7 cellular contexts compared by ENCODE assay signal in genomic region chr20:32761831-32762753, GRCh38. TPM values are rescaled to one million over a fixed set of nuclear protein-coding genes. Genes with fewer than 3 reads are reported as not detected.
DNase-seq lines count a peak whose midpoint lies in the region; ATAC-seq, FAIRE-seq and TF ChIP-seq lines count a peak whose summit lies in the region.

TSS of gene DNMT3B (plus strand) at chr20:32762385. CDS start at chr20:32780324, 17,939 bp downstream.

- H3K4me2 ChIP-seq in HepG2 (ENCODE audit: low read depth, low read length): peak within 1 kb of the TSS; percentile 98

- peaks cover 61% of the 10 kb centered on the region for H3K4me1 ChIP-seq in HepG2 (ENCODE audit: insufficient read depth, low read length)

- intact Hi-C loops in HepG2 (cut with micrococcal nuclease; ENCODE audit: unreplicated experiment): loop anchor here (1.0 to 5.0 kb wide), 3 partner anchors 19 to 90 kb away; partner anchors contain the start of genes C20orf203 and COMMD7

- peak within 1 kb of the TSS; percentile 75 for H3K9ac ChIP-seq in HepG2 (ENCODE audit: insufficient read depth, low read depth, low read length)

- TF ChIP-seq POLR2A in GM15510 (IDR thresholded peaks at IDR 0.05; ENCODE audit: borderline replicate concordance, extremely low read depth, insufficient read length) (peak; percentile 61), HepG2 (IDR thresholded peaks at IDR 0.05; ENCODE audit: insufficient read depth in 1 of 2, low read depth in 2 of 2, low read length in 2 of 2) (peak; percentile 25 to 76; a peak in 2 of 4 replicates)

- H2AFZ ChIP-seq in HepG2 (ENCODE audit: low read length): peak within 1 kb of the TSS; percentile 56

- TF ChIP-seq EP300 in HepG2 (IDR thresholded peaks at IDR 0.05; ENCODE audit: low read depth in 2 of 2, low read length in 2 of 2) (no peak), HepG2 (CRISPR knock-in tag; IDR thresholded peaks at IDR 0.05; ENCODE audit: borderline replicate concordance) (no peak)

- FAIRE-seq in HepG2 (lab: Jason Lieb, UNC): no peak

- H4K20me1 ChIP-seq in HepG2 (ENCODE audit: insufficient read depth, low read length): no peaks in the 10 kb centered on the region

- TF ChIP-seq CTCF in coronary artery (IDR thresholded peaks at IDR 0.05) (no peak), HepG2 (CRISPR knock-in tag; IDR thresholded peaks at IDR 0.05) (peak; percentile 49; the same call in 1 of the 2 replicates)

- CTCF ChIA-PET in HepG2 (lab: Yijun Ruan, JAX; ENCODE audit: low intra/inter-chr PET ratio, low total read pairs): interaction anchor here (0.6 to 1.8 kb wide), 3 partner anchors 17 to 88 kb away, joined by 3 to 5 read pairs (median 4); partner anchors contain the start of gene C20orf203

- H3K36me3 ChIP-seq in HepG2 (replicated peaks in 1 of 2; ENCODE audit: control insufficient read depth in 1 of 2, insufficient read depth in 2 of 2, low read length in 2 of 2): no peaks in the 10 kb centered on the region

- TF ChIP-seq RAD21 in HepG2 (CRISPR knock-in tag; IDR thresholded peaks at IDR 0.05): peak; percentile 95

- peaks cover 7% of the 10 kb centered on the region for H3K79me2 ChIP-seq in HepG2 (ENCODE audit: insufficient read depth, low read length)

- in situ Hi-C loops in HepG2 (cut with HindIII; ENCODE audit: extremely low pct_ligation_motif_present, low pct_unique_long_range_greater_than_20kb): loop anchor here (25.0 kb wide), 1 partner anchor 250 kb away; no protein-coding TSS in a partner anchor

- H3K27me3 ChIP-seq in HepG2 (ENCODE audit: control insufficient read depth in 1 of 2, insufficient read depth in 2 of 2, low read length in 2 of 2): no peaks in the 10 kb centered on the region; a peak in 1 of 5 replicates

- ATAC-seq in HG02885 (IDR thresholded peaks at IDR 0.05; ENCODE audit: poor library complexity, unreplicated experiment): peak; percentile 69
- peak; percentile 79 for ATAC-seq in HepG2

- H3K4me3 ChIP-seq in coronary artery (peak within 1 kb of the TSS; percentile 85), HepG2 (replicated peaks in 1 of 3; ENCODE audit: insufficient read depth in 1 of 3, low read depth in 2 of 3, low read length in 3 of 3) (peak within 1 kb of the TSS; percentile 75 to 95 (median 95))

- no peak within 1 kb of the TSS for H3K27ac ChIP-seq in coronary artery
- H3K27ac ChIP-seq in HepG2 (ENCODE audit: extremely low read length, insufficient read depth, low read length): peak within 1 kb of the TSS; percentile 24

- no peaks in the 10 kb centered on the region for H3K9me3 ChIP-seq in HepG2 (ENCODE audit: low read length)

- POLR2A ChIA-PET in HepG2 (lab: Yijun Ruan, JAX): interaction anchor here (0.6 to 3.2 kb wide), 8 partner anchors 15 to 88 kb away, joined by 3 to 21 read pairs (median 4); partner anchors contain the start of genes C20orf203 and COMMD7

- WGBS in HepG2 (ENCODE audit: low lambda C conversion rate): 1% methylated on average over 38 of the region's 92 CpGs

- no TSS peak for BruUV-seq in HepG2 (replicated peaks; lab: Mats Ljungman, UMichigan)

- peak; percentile 92 for DNase-seq in NCI-H2227 (lab: John Stamatoyannopoulos, UW; ENCODE audit: unreplicated experiment)
- peak; percentile 53 for DNase-seq in activated CD4-positive, alpha-beta T cell treated with anti-CD3 and anti-CD28 coated beads for 1 hour
- DNase-seq in coronary artery (ENCODE audit: low spot score): no peak
- peak; percentile 60 for DNase-seq in HepG2 (ENCODE audit: low spot score)
- DNase-seq in stimulated activated CD4-positive, alpha-beta T cell treated with anti-CD3 and anti-CD28 coated beads, Interleukin-2, amount 100 ng/mL, for 4 hours (ENCODE audit: low read depth): peak; percentile 61

TF ChIP-seq in HepG2, 621 proteins besides CTCF, POLR2A, EP300 and RAD21 (continues in another document):
- TF ChIP-seq ZC3H4 (CRISPR knock-in tag; IDR thresholded peaks at IDR 0.05; ENCODE audit: borderline replicate concordance) (no peak), GMEB1 (CRISPR knock-in tag; IDR thresholded peaks at IDR 0.05; ENCODE audit: borderline replicate concordance) (no peak), ATF2 (CRISPR knock-in tag; IDR thresholded peaks at IDR 0.05) (no peak), CEBPZ (IDR thresholded peaks at IDR 0.05; ENCODE audit: low read length) (no peak), MTF1 (CRISPR knock-in tag; IDR thresholded peaks at IDR 0.05) (no peak), ZBTB7B (CRISPR knock-in tag; IDR thresholded peaks at IDR 0.05) (peak; percentile 51; the same call in 1 of the 2 replicates), ETV6 (CRISPR knock-in tag; conservative IDR thresholded peaks at IDR 0.05) (no peak), SIX4 (CRISPR knock-in tag; IDR thresholded peaks at IDR 0.05) (no peak), HOXD1 (CRISPR knock-in tag; IDR thresholded peaks at IDR 0.05) (no peak), GFI1 (CRISPR knock-in tag; IDR thresholded peaks at IDR 0.05; ENCODE audit: borderline replicate concordance) (no peak), ZMYM2 (CRISPR knock-in tag; IDR thresholded peaks at IDR 0.05) (no peak), ESRRA (CRISPR knock-in tag; IDR thresholded peaks at IDR 0.05; ENCODE audit: low read depth) (no peak; the same call in 1 of the 2 replicates)

RNA-seq across cellular contexts. Expression of gene DNMT3B, which starts in this region (rescaled TPM):
- 13.2 and 13.9 TPM in 2 replicates for total RNA-seq in HepG2 (2016; rRNA removed; fragmentation: Illumina TruSeq; extraction: Trizol)
- 4.8 and 5.6 TPM in 2 replicates for total RNA-seq in HepG2 (2016; cell fraction: cytosol; rRNA removed; fragmentation: Illumina TruSeq; extraction: Trizol; ENCODE audit: low read depth)
- total RNA-seq in HepG2 (2016; cell fraction: insoluble cytoplasmic fraction; rRNA removed; fragmentation: Illumina TruSeq; extraction: Trizol): 12.3 and 14.0 TPM in 2 replicates
- 7.7 TPM in 2 replicates for total RNA-seq in HepG2 (2016; cell fraction: membrane; rRNA removed; fragmentation: Illumina TruSeq; extraction: Trizol)
- 11.8 and 13.9 TPM in 2 replicates for total RNA-seq in HepG2 (2016; cell fraction: nucleus; rRNA removed; fragmentation: Illumina TruSeq; extraction: Trizol)
- polyA plus RNA-seq in HepG2 (2011; rRNA removed): 3.8 and 4.5 TPM in 2 replicates
- 2.1 and 2.3 TPM in 2 replicates for polyA plus RNA-seq in HepG2 (2011; cell fraction: cytosol; rRNA removed)
- polyA plus RNA-seq in HepG2 (2011; cell fraction: nucleus; rRNA removed): 9.9 and 12.6 TPM in 2 replicates
- polyA plus RNA-seq in HepG2 (2012): 2.3 and 4.4 TPM in 2 replicates
- 0.97 and 1.1 TPM in 2 replicates for polyA plus RNA-seq in HepG2 (2016; cell fraction: cytosol; fragmentation: Illumina TruSeq; extraction: Trizol; ENCODE audit: low read depth)
- 12.3 and 14.5 TPM in 2 replicates for polyA plus RNA-seq in HepG2 (2016; cell fraction: insoluble cytoplasmic fraction; fragmentation: Illumina TruSeq; extraction: Trizol; ENCODE audit: low read depth)
- 3.8 and 4.4 TPM in 2 replicates for polyA plus RNA-seq in HepG2 (2016; cell fraction: membrane; fragmentation: Illumina TruSeq; extraction: Trizol; ENCODE audit: low read depth)
- 27.6 and 29.8 TPM in 2 replicates for polyA plus RNA-seq in HepG2 (2016; cell fraction: nucleus; fragmentation: Illumina TruSeq; extraction: Trizol; ENCODE audit: insufficient read depth, low read depth)
- polyA minus RNA-seq in HepG2 (2011; rRNA and poly(A)+ RNA removed; ENCODE audit: low replicate concordance): 4.9 and 9.1 TPM in 2 replicates
- 1.8 and 2.3 TPM in 2 replicates for polyA minus RNA-seq in HepG2 (2011; cell fraction: cytosol; rRNA and poly(A)+ RNA removed)
- polyA minus RNA-seq in HepG2 (2011; cell fraction: nucleus; rRNA and poly(A)+ RNA removed): 2.6 and 3.0 TPM in 2 replicates
